Comparison of ENCODE assay signal across 2 cellular contexts in the genomic region with DNA sequence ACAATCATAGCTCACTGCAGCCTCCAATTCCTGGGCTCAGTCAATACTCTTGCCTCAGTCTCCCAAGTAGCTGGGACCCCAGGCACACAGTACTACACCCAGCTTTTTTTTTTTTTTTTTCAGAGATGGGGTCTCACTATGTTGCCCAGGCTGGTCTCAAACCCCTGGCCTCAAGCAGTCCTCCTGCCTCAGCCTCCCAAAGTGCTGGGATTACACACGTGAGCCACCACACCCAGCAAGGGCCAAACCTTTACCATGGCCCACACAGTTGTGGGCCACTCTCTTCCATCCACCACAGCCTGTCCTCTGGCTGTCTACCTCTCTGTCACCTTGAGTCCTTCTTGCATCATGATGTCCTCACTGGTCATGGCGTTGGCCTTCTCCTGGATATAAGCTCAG.
A peak's percentile ranks its signal among the peaks of the same experiment; 100 is the strongest.
TF ChIP-seq lines count a peak whose summit lies in the region.
"Not testable (repeated sequence)": the region's sequence is repeated elsewhere in the genome, so short reads cannot be mapped to it uniquely, and the experiment has no call there.

No MANE protein-coding gene starts in this region.

TF ChIP-seq in HEK293, 187 proteins besides CTCF, POLR2A, EP300 and RAD21:
- TF ChIP-seq ZNF121 (tag by site-specific recombination; IDR thresholded peaks at IDR 0.05) = peak; percentile 73; the same call in 1 of the 2 replicates

TF ChIP-seq in K562, 482 proteins besides CTCF, POLR2A, EP300 and RAD21:
- peak; percentile 61 for TF ChIP-seq CEBPG (CRISPR knock-in tag; IDR thresholded peaks at IDR 0.05)
- TF ChIP-seq CEBPG (tag; conservative IDR thresholded peaks at IDR 0.05 in 1 of 2, IDR thresholded peaks at IDR 0.05 in 1 of 2) = not testable (repeated sequence)
- TF ChIP-seq SMARCA5 (IDR thresholded peaks at IDR 0.05) = 0 out of 2 replicates have a peak, but pooled peaks have one; percentile 1
- TF ChIP-seq, protein P1, sequence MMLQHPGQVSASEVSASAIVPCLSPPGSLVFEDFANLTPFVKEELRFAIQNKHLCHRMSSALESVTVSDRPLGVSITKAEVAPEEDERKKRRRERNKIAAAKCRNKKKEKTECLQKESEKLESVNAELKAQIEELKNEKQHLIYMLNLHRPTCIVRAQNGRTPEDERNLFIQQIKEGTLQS (IDR thresholded peaks at IDR 0.05) = 0 out of 2 replicates have a peak, but pooled peaks have one; percentile 16
- TF ChIP-seq, protein P1 (CRISPR knock-in tag; conservative IDR thresholded peaks at IDR 0.05) = not testable (repeated sequence)
- peak; percentile 72; the same call in 1 of the 2 replicates for TF ChIP-seq ZNF121 (CRISPR knock-in tag; conservative IDR thresholded peaks at IDR 0.05)
